In genomic region chr14:102213984-102214658, GRCh38 we compare ENCODE assay signal across 11 cellular contexts.
DNase-seq lines count a peak whose midpoint lies in the region; ATAC-seq, FAIRE-seq and TF ChIP-seq lines count a peak whose summit lies in the region.
"Had no signal": no experiment of that assay in that cellular context is flagged by ENCODE, and none has a peak within 500 bp of the region (broad histone marks: within the 10 kb centered on the region; RNA-seq: fewer than 3 reads in every experiment).

No MANE protein-coding gene starts in this region.

- H3K27me3 Mint-ChIP-seq in HFFc6 (ENCODE audit: insufficient read depth) (peaks cover 13% of the 10 kb centered on the region), neural crest cell (ENCODE audit: low read depth) (no peaks in the 10 kb centered on the region)
- H3K27me3 Mint-ChIP-seq: naive B cell had no signal

- H3K36me3 ChIP-seq in BJ (ENCODE audit: control insufficient read depth, insufficient read depth, low read length) (peaks cover 8% of the 10 kb centered on the region), K562 (ENCODE audit: control insufficient read depth, insufficient read depth, low read length) (peaks cover 23% of the 10 kb centered on the region; the same call in 2 of the 3 replicates), ascending aorta (peaks cover 12 to 21% of the 10 kb centered on the region in 2 donors)

- in situ Hi-C loops in K562 (cut with MboI): no loop called here

- POLR2A ChIA-PET in BJ (lab: Charles Lee) (no interaction called here), K562 (lab: Yijun Ruan, JAX) (interaction anchor here (0.5 to 0.8 kb wide), 2 partner anchors 8 to 1114 kb away, joined by 3 read pairs; no protein-coding TSS in a partner anchor)

- intact Hi-C loops in K562 (cut with micrococcal nuclease) (no loop called here), ascending aorta (cut with DNase I) (no loop called here)

- no peak overlapping the region for H3K27ac ChIP-seq in K562 (ENCODE audit: extremely low read depth, low read depth, low read length)
- no peak overlapping the region for H3K27ac ChIP-seq in ascending aorta

- no peak overlapping the region for H3K4me2 ChIP-seq in K562 (ENCODE audit: insufficient read depth, low read length)

- CTCF ChIA-PET in BJ (lab: Yijun Ruan, JAX): interaction anchor here (1.3 kb wide), 1 partner anchor 100 kb away, joined by 3 read pairs; no protein-coding TSS in a partner anchor
- CTCF ChIA-PET in K562 (lab: Yijun Ruan, JAX; ENCODE audit: low intra/inter-chr PET ratio): interaction anchor here (0.6 to 0.7 kb wide), 3 partner anchors 42 to 1744 kb away, joined by 3 to 6 read pairs (median 4); no protein-coding TSS in a partner anchor

- no peaks in the 10 kb centered on the region for H3K9me3 Mint-ChIP-seq in HFFc6
- H3K9me3 Mint-ChIP-seq in neural crest cell: no peaks in the 10 kb centered on the region
- H3K9me3 Mint-ChIP-seq: naive B cell had no signal

- H3K9me1 ChIP-seq in K562 (ENCODE audit: control insufficient read depth, insufficient read depth, low read length): no peaks in the 10 kb centered on the region

- H3K27me3 ChIP-seq in BJ (ENCODE audit: control insufficient read depth, insufficient read depth, low read length) (no peaks in the 10 kb centered on the region), K562 (ENCODE audit: control insufficient read depth in 2 of 2, insufficient read depth in 2 of 2, low read length in 2 of 2) (no peaks in the 10 kb centered on the region), ascending aorta (no peaks in the 10 kb centered on the region)

- H3K27ac Mint-ChIP-seq in HFFc6 (peak overlapping the region; percentile 24; the same call in 1 of the 2 replicates), neural crest cell (ENCODE audit: unreplicated experiment) (peak overlapping the region; percentile 43)
- H3K27ac Mint-ChIP-seq: naive B cell had no signal

- H3K4me3 ChIP-seq in BJ (ENCODE audit: low read depth, low read length): no peak overlapping the region
- H3K4me3 ChIP-seq in K562: no peak overlapping the region
- no peak overlapping the region for H3K4me3 ChIP-seq in ascending aorta

- 0 out of 2 replicates have a peak, but pooled peaks cover 6% of the 10 kb centered on the region for H4K20me1 ChIP-seq in K562 (replicated peaks; ENCODE audit: control insufficient read depth, insufficient read depth, low read length)

- BruUV-seq in K562 (replicated peaks; lab: Mats Ljungman, UMichigan): no TSS peak

- no peaks in the 10 kb centered on the region; the same call in none of the 3 replicates for H3K79me2 ChIP-seq in K562 (ENCODE audit: control insufficient read depth, insufficient read depth, low read length)

- H3K4me1 ChIP-seq in K562 (replicated peaks in 1 of 2; ENCODE audit: control insufficient read depth in 2 of 2, insufficient read depth in 2 of 2, low read length in 2 of 2): peaks cover 0 to 15% of the 10 kb centered on the region in 2 experiments; a peak in 2 of 5 replicates
- H3K4me1 ChIP-seq in ascending aorta: peaks cover 0 to 2% of the 10 kb centered on the region in 2 donors

- TF ChIP-seq RAD21 in K562 (CRISPR knock-in tag; conservative IDR thresholded peaks at IDR 0.05 in 1 of 2, IDR thresholded peaks at IDR 0.05 in 1 of 2): no peak

- WGBS in K562 (ENCODE audit: insufficient coverage, low coverage, missing lambda C conversion rate): 75% methylated on average over 16 of the region's 25 CpGs

- H3K4me3 Mint-ChIP-seq in HFFc6: no peak overlapping the region
- H3K4me3 Mint-ChIP-seq in neural crest cell: no peak overlapping the region

- TF ChIP-seq EP300 in K562 (IDR thresholded peaks at IDR 0.05; ENCODE audit: low read length): no peak

- FAIRE-seq in K562 (lab: Jason Lieb, UNC): no peak

- H3K9me3 ChIP-seq in K562 (replicated peaks; ENCODE audit: control insufficient read depth, insufficient read depth, low read depth, low read length): no peaks in the 10 kb centered on the region
- no peaks in the 10 kb centered on the region for H3K9me3 ChIP-seq in ascending aorta

- H3K4me1 Mint-ChIP-seq in HFFc6 (ENCODE audit: low read depth) (peaks cover 22% of the 10 kb centered on the region), neural crest cell (peaks cover 29% of the 10 kb centered on the region)

- no peak for TF ChIP-seq POLR2A in K562 (conservative IDR thresholded peaks at IDR 0.05)

- no peak for DNase-seq in BJ (ENCODE audit: low read depth)
- no peak for DNase-seq in HFFc6
- DNase-seq in K562 (ENCODE audit: extremely low read depth in 1 of 4, low spot score in 3 of 4): peak in 1 of 4 experiments; percentile 8
- DNase-seq in neural crest cell (ENCODE audit: low read depth, low spot score): no peak
- DNase-seq in ascending aorta (ENCODE audit: low spot score in 2 of 2): no peak
- no peak for DNase-seq in T-helper 2 cell
- no peak for DNase-seq in NK-92 treated with Interleukin-12 subunit alpha and Interleukin-12 subunit beta, amount 100 ng/mL, for 24 hours (lab: John Stamatoyannopoulos, UW)
- no peak for DNase-seq in GM10266 (ENCODE audit: extremely low spot score)
- DNase-seq: foreskin melanocyte, naive B cell, NCI-H1436 had no signal

- H3K36me3 Mint-ChIP-seq in HFFc6 (ENCODE audit: low read depth): peaks cover 14% of the 10 kb centered on the region
- H3K36me3 Mint-ChIP-seq in neural crest cell (ENCODE audit: low read depth): no peaks in the 10 kb centered on the region

- TF ChIP-seq CTCF in BJ (IDR thresholded peaks at IDR 0.05; ENCODE audit: insufficient read depth, low read depth, low read length): peak; percentile 28; the same call in 1 of the 2 replicates
- peak; percentile 67 for TF ChIP-seq CTCF in HFFc6 (IDR thresholded peaks at IDR 0.05)
- peak in 1 of 3 experiments; percentile 20; a peak in 1 of 6 replicates for TF ChIP-seq CTCF in K562 (IDR thresholded peaks at IDR 0.05 in 2 of 3, conservative IDR thresholded peaks at IDR 0.05 in 1 of 3; ENCODE audit: insufficient read depth in 2 of 3, low read depth in 1 of 3, low read length in 3 of 3)
- TF ChIP-seq CTCF in neural crest cell (conservative IDR thresholded peaks at IDR 0.05): peak; percentile 50
- no peak for TF ChIP-seq CTCF in ascending aorta (IDR thresholded peaks at IDR 0.05)
- TF ChIP-seq CTCF in GM10266 (IDR thresholded peaks at IDR 0.05; ENCODE audit: control insufficient read depth, insufficient read depth, low read depth, missing control alignments): no peak

- ATAC-seq in K562: peak; percentile 53

- no peak overlapping the region for H3K9ac ChIP-seq in K562 (ENCODE audit: insufficient read depth in 1 of 2, low read depth in 2 of 2, low read length in 2 of 2)

- H2AFZ ChIP-seq in K562 (ENCODE audit: low read depth, low read length): no peak overlapping the region

TF ChIP-seq in K562, 482 proteins besides CTCF, POLR2A, EP300 and RAD21:
- no peak for TF ChIP-seq ZNF707 (CRISPR knock-in tag; conservative IDR thresholded peaks at IDR 0.05)
- no peak for TF ChIP-seq ZNF583 (CRISPR knock-in tag; IDR thresholded peaks at IDR 0.05)
- TF ChIP-seq CTCFL (IDR thresholded peaks at IDR 0.05; ENCODE audit: borderline replicate concordance, insufficient read depth, low read depth, low read length, poor library complexity, severe bottlenecking): peak; percentile 7
- TF ChIP-seq POLR2G (IDR thresholded peaks at IDR 0.05; ENCODE audit: low read depth, low read length): peak; percentile 45; the same call in 1 of the 2 replicates

Comparison
In these comparisons a context has a peak if more than half of its experiments do, and no peak if none do; other contexts are left out.
1. CTCF ChIP-seq: peak in BJ (single experiment), HFFc6 (single experiment) and neural crest cell (single experiment); none in ascending aorta (0 of 3) and GM10266 (single experiment).